ENCODE assay signal across 18 cellular contexts in the genomic region with DNA sequence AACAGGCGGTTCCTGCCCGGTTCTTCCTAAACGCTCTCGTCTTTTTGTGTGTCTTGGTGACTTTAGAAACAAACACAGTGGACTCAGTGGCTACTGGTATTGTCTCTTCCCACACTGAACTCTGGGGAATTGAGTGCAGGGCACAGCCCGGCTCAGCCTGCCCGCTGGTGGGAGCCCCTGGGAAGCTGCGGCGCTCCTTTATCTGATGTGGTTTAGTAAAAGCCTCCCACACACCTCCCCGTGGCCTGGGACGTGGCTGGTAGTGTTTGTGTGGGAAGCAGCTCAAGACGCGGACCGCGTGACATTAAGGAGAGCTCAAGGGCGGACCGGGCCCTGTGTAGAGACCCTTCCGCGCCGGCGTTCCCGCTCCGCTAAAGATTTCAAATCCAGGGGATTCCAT. TPM values are rescaled to one million over a fixed set of nuclear protein-coding genes. Genes with fewer than 3 reads are reported as not detected.
"Had no signal": no experiment of that assay in that cellular context is flagged by ENCODE, and none has a peak within 500 bp of the region (broad histone marks: within the 10 kb centered on the region; RNA-seq: fewer than 3 reads in every experiment).

No MANE protein-coding gene starts in this region.

- FAIRE-seq: islet of Langerhans, pancreas had no signal

- H3K36me3 ChIP-seq: colonic mucosa, pancreas, thyroid gland had no signal

- H3K36me3 Mint-ChIP-seq: stimulated activated effector memory CD8-positive, alpha-beta T cell treated with anti-CD3 and anti-CD28 coated beads, Interleukin-12 subunit alpha, Interleukin-12 subunit beta, amount 100 ng/mL, for 72 hours had no signal

- H3K27me3 ChIP-seq: colonic mucosa, esophagus muscularis mucosa, pancreas, thyroid gland, vagina had no signal

- H3K4me1 Mint-ChIP-seq: activated B cell treated with CpG ODN at 0.5 μM for 24 hours; stimulated activated effector memory CD8-positive, alpha-beta T cell treated with anti-CD3 and anti-CD28 coated beads, Interleukin-12 subunit alpha, Interleukin-12 subunit beta, amount 100 ng/mL, for 72 hours had no signal

- H3K27me3 Mint-ChIP-seq: activated B cell treated with CpG ODN at 0.5 μM for 24 hours; activated naive CD8-positive, alpha-beta T cell treated with anti-CD3 and anti-CD28 coated beads, Interleukin-2, amount 50 U/mL, for 24 hours had no signal

- H3K27ac ChIP-seq: colonic mucosa, esophagus muscularis mucosa, lower lobe of right lung, pancreas, thyroid gland, vagina had no signal

- H3K27ac Mint-ChIP-seq: activated B cell treated with CpG ODN at 0.5 μM for 24 hours; activated CD8-positive, alpha-beta T cell treated with anti-CD3 and anti-CD28 coated beads, Interleukin-2, amount 10 ng/mL, durations not matched to agents 7 days and 5 days; activated naive CD8-positive, alpha-beta T cell treated with anti-CD3 and anti-CD28 coated beads, Interleukin-2, amount 50 U/mL, for 24 hours; stimulated activated effector memory CD8-positive, alpha-beta T cell treated with anti-CD3 and anti-CD28 coated beads, Interleukin-12 subunit alpha, Interleukin-12 subunit beta, amount 100 ng/mL, for 72 hours had no signal

- H3K9me3 Mint-ChIP-seq: activated B cell treated with CpG ODN at 0.5 μM for 24 hours; activated naive CD8-positive, alpha-beta T cell treated with anti-CD3 and anti-CD28 coated beads, Interleukin-2, amount 50 U/mL, for 24 hours; stimulated activated effector memory CD8-positive, alpha-beta T cell treated with anti-CD3 and anti-CD28 coated beads, Interleukin-12 subunit alpha, Interleukin-12 subunit beta, amount 100 ng/mL, for 72 hours had no signal

- DNase-seq: activated B cell treated with CpG ODN at 0.5 μM for 24 hours; activated CD4-positive, alpha-beta T cell treated with anti-CD3 and anti-CD28 coated beads for 48 hours; activated CD8-positive, alpha-beta memory T cell treated with anti-CD3 and anti-CD28 coated beads, Interleukin-2, amount 50 U/mL, for 4 hours; activated CD8-positive, alpha-beta T cell treated with anti-CD3 and anti-CD28 coated beads, Interleukin-2, amount 10 ng/mL, durations not matched to agents 7 days and 5 days; activated naive CD4-positive, alpha-beta T cell treated with Interleukin-2 at 50 U/mL for 16 hours; activated naive CD8-positive, alpha-beta T cell treated with anti-CD3 and anti-CD28 coated beads, Interleukin-2, amount 50 U/mL, for 24 hours; colonic mucosa; left colon; lower lobe of right lung; pancreas; stimulated activated CD4-positive, alpha-beta T cell treated with anti-CD3 and anti-CD28 coated beads, Interleukin-1b, Interleukin-23, amount 100 ng/mL, for 48 hours; thyroid gland had no signal

- ATAC-seq: activated CD8-positive, alpha-beta T cell treated with anti-CD3 and anti-CD28 coated beads, Interleukin-2, amount 10 ng/mL, durations not matched to agents 7 days and 5 days; activated naive CD8-positive, alpha-beta T cell treated with anti-CD3 and anti-CD28 coated beads, Interleukin-2, amount 50 U/mL, for 24 hours; left colon; lower lobe of right lung; pancreas; stimulated activated effector memory CD8-positive, alpha-beta T cell treated with anti-CD3 and anti-CD28 coated beads, Interleukin-12 subunit alpha, Interleukin-12 subunit beta, amount 100 ng/mL, for 72 hours had no signal

- H3K9me3 ChIP-seq: colonic mucosa, esophagus muscularis mucosa, lower lobe of right lung, pancreas, thyroid gland, vagina had no signal

- H3K4me3 Mint-ChIP-seq: activated B cell treated with CpG ODN at 0.5 μM for 24 hours; activated CD8-positive, alpha-beta T cell treated with anti-CD3 and anti-CD28 coated beads, Interleukin-2, amount 10 ng/mL, durations not matched to agents 7 days and 5 days; activated naive CD8-positive, alpha-beta T cell treated with anti-CD3 and anti-CD28 coated beads, Interleukin-2, amount 50 U/mL, for 24 hours; stimulated activated effector memory CD8-positive, alpha-beta T cell treated with anti-CD3 and anti-CD28 coated beads, Interleukin-12 subunit alpha, Interleukin-12 subunit beta, amount 100 ng/mL, for 72 hours had no signal

- H3K4me1 ChIP-seq: colonic mucosa, esophagus muscularis mucosa, lower lobe of right lung, pancreas, thyroid gland, vagina had no signal

- H3K4me3 ChIP-seq: colonic mucosa, esophagus muscularis mucosa, lower lobe of right lung, pancreas, thyroid gland, vagina had no signal

RNA-seq across cellular contexts. Expression of gene PVALEF, which starts 55.4 kb away (rescaled TPM):
- total RNA-seq: activated B cell treated with CpG ODN at 0.5 μM for 24 hours; activated CD8-positive, alpha-beta T cell treated with anti-CD3 and anti-CD28 coated beads, Interleukin-2, amount 10 ng/mL, durations not matched to agents 7 days and 5 days; cardiac septum; colonic mucosa; esophagus muscularis mucosa; left colon; lower lobe of right lung; T-helper 1 cell treated with Interleukin-12 subunit alpha and Interleukin-12 subunit beta and Interleukin-4 antibody, amounts not matched to agents 30 ng/mL and 1 ng/mL, for 36 hours; thyroid gland; vagina had no signal
